In the genomic region with DNA sequence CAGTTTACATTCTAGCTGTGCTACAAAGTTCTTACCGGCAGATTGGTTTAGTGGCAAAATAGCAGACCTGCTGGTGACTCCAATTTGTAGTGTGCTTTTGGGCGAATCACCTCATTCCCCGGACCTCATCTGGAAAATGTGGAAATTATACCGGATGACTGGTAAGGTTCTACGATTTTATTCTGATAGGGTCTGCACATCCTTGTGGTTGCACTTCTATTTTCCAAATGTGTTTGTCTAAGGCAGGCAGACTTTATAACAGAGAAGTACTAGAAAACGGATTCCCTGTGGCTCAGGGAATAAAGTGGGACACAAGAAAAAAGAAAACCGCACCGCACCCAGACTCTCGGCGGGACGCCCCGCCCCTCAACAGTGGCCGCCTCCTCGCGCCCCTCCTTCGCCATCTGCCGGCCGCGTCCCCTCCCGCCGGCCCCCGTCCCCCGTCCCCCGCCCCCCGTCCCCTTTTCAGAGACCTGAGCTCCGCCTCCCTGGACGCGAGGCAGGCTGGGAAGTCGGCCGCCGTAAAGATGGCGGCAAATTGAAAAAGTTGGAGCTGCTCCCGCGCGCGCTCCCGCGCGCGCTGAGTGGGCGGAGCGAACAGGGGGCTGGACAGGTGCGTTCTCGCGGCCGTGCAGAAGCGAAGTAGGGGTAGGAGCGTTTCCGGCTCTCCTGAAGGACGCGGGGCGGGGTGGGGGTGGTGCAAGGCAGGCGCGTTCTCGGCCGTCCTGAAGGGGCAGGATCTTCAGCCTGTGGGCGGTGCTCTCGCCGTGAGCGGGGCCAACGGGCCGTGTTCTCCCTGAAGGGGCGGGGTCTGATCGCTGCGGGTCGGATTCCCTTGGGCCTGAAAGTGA, we compare ENCODE assay signal across 8 cellular contexts. TPM values are rescaled to one million over a fixed set of nuclear protein-coding genes. Genes with fewer than 3 reads are reported as not detected.
DNase-seq lines count a peak whose midpoint lies in the region; ATAC-seq and TF ChIP-seq lines count a peak whose summit lies in the region.

No MANE protein-coding gene starts in this region.

- H3K36me3 ChIP-seq in prostate gland, result no peaks in the 10 kb centered on the region
- no peaks in the 10 kb centered on the region for H3K36me3 ChIP-seq in urinary bladder (ENCODE audit: insufficient read depth)

- peak; percentile 32 for TF ChIP-seq POLR2A in GM15510 (IDR thresholded peaks at IDR 0.05; ENCODE audit: borderline replicate concordance, extremely low read depth, insufficient read length)
- TF ChIP-seq POLR2A in prostate gland (IDR thresholded peaks at IDR 0.05), result no peak

- no peaks in the 10 kb centered on the region for H3K9me3 Mint-ChIP-seq in T-helper 1 cell treated with Interleukin-12 subunit alpha and Interleukin-12 subunit beta and Interleukin-4 antibody, amounts not matched to agents 30 μg/mL and 1 μg/mL, for 36 hours

- no peaks in the 10 kb centered on the region for H3K4me1 ChIP-seq in prostate gland (replicated peaks)
- peaks cover 2% of the 10 kb centered on the region for H3K4me1 ChIP-seq in urinary bladder (ENCODE audit: insufficient read depth)

- H3K27ac ChIP-seq in angular gyrus (ENCODE audit: low read depth, low read length) (peak overlapping the region; percentile 92), prostate gland (peak overlapping the region; percentile 75 to 82), urinary bladder (ENCODE audit: low read depth) (peak overlapping the region; percentile 53)

- H3K4me3 Mint-ChIP-seq in T-helper 1 cell treated with Interleukin-12 subunit alpha and Interleukin-12 subunit beta and Interleukin-4 antibody, amounts not matched to agents 30 μg/mL and 1 μg/mL, for 36 hours, result peak overlapping the region; percentile 82

- H3K4me3 ChIP-seq in prostate gland (peak overlapping the region; percentile 33 to 79), urinary bladder (ENCODE audit: low read depth, low read length) (peak overlapping the region; percentile 12)

- H3K9me3 ChIP-seq in prostate gland, result no peaks in the 10 kb centered on the region

- TF ChIP-seq CTCF in prostate gland (IDR thresholded peaks at IDR 0.05), result peak in 1 of 4 experiments; percentile 42

- peaks cover 41% of the 10 kb centered on the region for H3K4me1 Mint-ChIP-seq in T-helper 1 cell treated with Interleukin-12 subunit alpha and Interleukin-12 subunit beta and Interleukin-4 antibody, amounts not matched to agents 30 μg/mL and 1 μg/mL, for 36 hours (ENCODE audit: low read depth)

- H3K36me3 Mint-ChIP-seq in T-helper 1 cell treated with Interleukin-12 subunit alpha and Interleukin-12 subunit beta and Interleukin-4 antibody, amounts not matched to agents 30 μg/mL and 1 μg/mL, for 36 hours (ENCODE audit: low read depth), result peaks cover 9% of the 10 kb centered on the region

- peak; percentile 95 for DNase-seq in NCI-H1694 (lab: John Stamatoyannopoulos, UW)
- peak; percentile 99 for DNase-seq in left ventricle myocardium superior
- DNase-seq in prostate gland (ENCODE audit: low spot score), result peak; percentile 100

- H3K27me3 Mint-ChIP-seq in T-helper 1 cell treated with Interleukin-12 subunit alpha and Interleukin-12 subunit beta and Interleukin-4 antibody, amounts not matched to agents 30 μg/mL and 1 μg/mL, for 36 hours (ENCODE audit: low read depth), result no peaks in the 10 kb centered on the region

- H3K27ac Mint-ChIP-seq in T-helper 1 cell treated with Interleukin-12 subunit alpha and Interleukin-12 subunit beta and Interleukin-4 antibody, amounts not matched to agents 30 μg/mL and 1 μg/mL, for 36 hours, result peak overlapping the region; percentile 87

- peak; percentile 61 for ATAC-seq in HG02884 (IDR thresholded peaks at IDR 0.05; ENCODE audit: unreplicated experiment)
- ATAC-seq in left ventricle myocardium superior, result peak; percentile 95

- 1% methylated on average over 59 of the region's 66 CpGs for WGBS in prostate gland
- 1% methylated on average over 66 of the region's 66 CpGs for WGBS in urinary bladder

- no peaks in the 10 kb centered on the region for H3K27me3 ChIP-seq in prostate gland (replicated peaks; ENCODE audit: insufficient read depth)

- intact Hi-C loops in left ventricle myocardium superior (cut with micrococcal nuclease) (no loop called here), prostate gland (cut with DNase I) (loop anchor here (5.0 kb wide), 1 partner anchor 113 kb away; a partner anchor contains a TSS)

RNA-seq across cellular contexts. Expression of a gene that starts 0.5 kb away (rescaled TPM):
- total RNA-seq in left ventricle myocardium superior (36.7 TPM), prostate gland (10 to 100 TPM; 30.0 to 83.6 TPM), urinary bladder (19.5 TPM)
- polyA plus RNA-seq in urinary bladder, result 42.0 TPM

RNA-seq across cellular contexts. Expression of a gene that starts 20.7 kb away (rescaled TPM):
- 1.3 TPM for total RNA-seq in left ventricle myocardium superior
- total RNA-seq in prostate gland, result 1 to 10 TPM; 1.9 to 2.7 TPM
- 1.8 TPM for total RNA-seq in urinary bladder
- 3.6 TPM for polyA plus RNA-seq in urinary bladder

Comparison
In these comparisons a context has a peak if more than half of its experiments do, and no peak if none do; other contexts are left out.
1. Peak in every context shown above with its lines: DNase-seq, ATAC-seq, H3K4me3 ChIP-seq and H3K27ac ChIP-seq.